In genomic region chr3:62318365-62318751, GRCh38 we compare ENCODE assay signal across 9 cellular contexts. TPM values are rescaled to one million over a fixed set of nuclear protein-coding genes. Genes with fewer than 3 reads are reported as not detected.
DNase-seq lines count a peak whose midpoint lies in the region; ATAC-seq, FAIRE-seq and TF ChIP-seq lines count a peak whose summit lies in the region.
"Had no signal": no experiment of that assay in that cellular context is flagged by ENCODE, and none has a peak within 500 bp of the region (broad histone marks: within the 10 kb centered on the region; RNA-seq: fewer than 3 reads in every experiment).

No MANE protein-coding gene starts in this region.

- POLR2A ChIA-PET in CD4-positive, alpha-beta T cell (lab: Charles Lee): no interaction called here

- H3K27ac Mint-ChIP-seq in CD4-positive, alpha-beta T cell: peak overlapping the region; percentile 84
- peak overlapping the region; percentile 69 for H3K27ac Mint-ChIP-seq in neural crest cell (ENCODE audit: unreplicated experiment)

- H3K27me3 Mint-ChIP-seq in CD4-positive, alpha-beta T cell: peaks cover 70% of the 10 kb centered on the region
- H3K27me3 Mint-ChIP-seq in neural crest cell (ENCODE audit: low read depth): no peaks in the 10 kb centered on the region

- CTCF ChIA-PET in CD4-positive, alpha-beta T cell (lab: Charles Lee): no interaction called here

- no peaks in the 10 kb centered on the region for H3K36me3 ChIP-seq in duodenal mucosa (ENCODE audit: control insufficient read depth in 1 of 2, insufficient read depth in 2 of 2, low read length in 2 of 2)

- no peak overlapping the region for H3K9ac ChIP-seq in duodenal mucosa (ENCODE audit: low read depth in 1 of 2, low read length in 2 of 2)

- H3K4me3 ChIP-seq in duodenal mucosa (ENCODE audit: low read depth in 1 of 2, low read length in 2 of 2): peak overlapping the region; percentile 72 to 77

- no peak for FAIRE-seq in GM19239 (lab: Jason Lieb, UNC)

- peaks cover 6% of the 10 kb centered on the region for H3K36me3 Mint-ChIP-seq in CD4-positive, alpha-beta T cell (ENCODE audit: low read depth)
- peaks cover 8% of the 10 kb centered on the region for H3K36me3 Mint-ChIP-seq in neural crest cell (ENCODE audit: low read depth)

- H3K27ac ChIP-seq in CD4-positive, alpha-beta T cell (ENCODE audit: low read depth, low read length): no peak overlapping the region
- no peak overlapping the region for H3K27ac ChIP-seq in duodenal mucosa (ENCODE audit: low read depth, low read length)

- no peaks in the 10 kb centered on the region for H3K9me3 ChIP-seq in CD4-positive, alpha-beta T cell (ENCODE audit: control insufficient read depth, low read length)
- H3K9me3 ChIP-seq in duodenal mucosa (ENCODE audit: control insufficient read depth in 1 of 2, low read length in 2 of 2): no peaks in the 10 kb centered on the region

- DNase-seq in CD4-positive, alpha-beta T cell: no peak
- DNase-seq in HS-27A (ENCODE audit: low read depth): peak; percentile 1
- no peak for DNase-seq in neural crest cell (ENCODE audit: low read depth, low spot score)
- no peak for DNase-seq in GM19239 (ENCODE audit: insufficient read length, low spot score)
- DNase-seq in NCI-H146 (lab: John Stamatoyannopoulos, UW): no peak

- peaks cover 8% of the 10 kb centered on the region for H3K4me1 Mint-ChIP-seq in CD4-positive, alpha-beta T cell (ENCODE audit: low read depth)
- H3K4me1 Mint-ChIP-seq in neural crest cell: peaks cover 33% of the 10 kb centered on the region

- peaks cover 20% of the 10 kb centered on the region for H3K27me3 ChIP-seq in CD4-positive, alpha-beta T cell (ENCODE audit: control insufficient read depth, insufficient read depth, low read length)
- H3K27me3 ChIP-seq in duodenal mucosa (ENCODE audit: control insufficient read depth in 1 of 2, insufficient read depth in 2 of 2, low read length in 2 of 2): peaks cover 0 to 8% of the 10 kb centered on the region in 2 donors

- intact Hi-C loops in CD4-positive, alpha-beta T cell (cut with DNase I, micrococcal nuclease): no loop called here

- peaks cover 0 to 4% of the 10 kb centered on the region in 2 donors for H3K4me1 ChIP-seq in duodenal mucosa (ENCODE audit: control insufficient read depth in 1 of 2, insufficient read depth in 2 of 2, low read length in 2 of 2)

- peak overlapping the region; percentile 88 for H3K4me3 Mint-ChIP-seq in CD4-positive, alpha-beta T cell
- peak overlapping the region; percentile 96 for H3K4me3 Mint-ChIP-seq in neural crest cell

- H3K9me3 Mint-ChIP-seq in CD4-positive, alpha-beta T cell: peaks cover 5% of the 10 kb centered on the region
- H3K9me3 Mint-ChIP-seq in neural crest cell: peaks cover 12% of the 10 kb centered on the region

- ATAC-seq in CD4-positive, alpha-beta T cell (ENCODE audit: poor library complexity): no peak
- no peak for ATAC-seq in HG03521 (IDR thresholded peaks at IDR 0.05; ENCODE audit: unreplicated experiment)
- no peak for ATAC-seq in GM19328 (IDR thresholded peaks at IDR 0.05; ENCODE audit: unreplicated experiment)
- ATAC-seq: HCT116 had no signal

- no peak for TF ChIP-seq CTCF in CD4-positive, alpha-beta T cell (IDR thresholded peaks at IDR 0.05)
- TF ChIP-seq CTCF in neural crest cell (conservative IDR thresholded peaks at IDR 0.05): no peak

RNA-seq across cellular contexts. Expression of gene FEZF2, which starts 55.0 kb away (rescaled TPM):
- total RNA-seq in CD4-positive, alpha-beta T cell: not detected
- 0.18 and 0.28 TPM in 2 replicates for total RNA-seq in neural crest cell
